In genomic region chr1:89786628-89787214, GRCh38 we compare ENCODE assay signal across 1 cellular context.
TF ChIP-seq lines count a peak whose summit lies in the region.

No MANE protein-coding gene starts in this region.

TF ChIP-seq in K562, 482 proteins besides CTCF, POLR2A, EP300 and RAD21 (continued from another document):
- TF ChIP-seq E4F1 (CRISPR knock-in tag; IDR thresholded peaks at IDR 0.05; ENCODE audit: borderline replicate concordance) (no peak), KDM1A (IDR thresholded peaks at IDR 0.05) (0 out of 4 replicates have a peak, but pooled peaks of 1 of the 2 experiments have one; percentile 18), TEAD4 (IDR thresholded peaks at IDR 0.05; ENCODE audit: low read length) (peak; percentile 80), TEAD4 (CRISPR knock-in tag; IDR thresholded peaks at IDR 0.05; ENCODE audit: borderline replicate concordance) (no peak), GATA2 (CRISPR knock-in tag; IDR thresholded peaks at IDR 0.05) (peak; percentile 90), ARID1B (IDR thresholded peaks at IDR 0.05) (peak; percentile 90), KAT2B (IDR thresholded peaks at IDR 0.05; ENCODE audit: low read depth, low read length) (no peak), ZNF551 (CRISPR knock-in tag; IDR thresholded peaks at IDR 0.05) (no peak), NRF1 (conservative IDR thresholded peaks at IDR 0.05 in 1 of 2, IDR thresholded peaks at IDR 0.05 in 1 of 2) (0 out of 4 replicates have a peak, but pooled peaks of 1 of the 2 experiments have one; percentile 9), RBM14 (IDR thresholded peaks at IDR 0.05; ENCODE audit: borderline replicate concordance, insufficient read depth, low read depth, low read length) (no peak), POLR2B (IDR thresholded peaks at IDR 0.05; ENCODE audit: low read depth, partially characterized antibody) (no peak), ETV5 (CRISPR knock-in tag; IDR thresholded peaks at IDR 0.05; ENCODE audit: low read depth) (no peak; the same call in 1 of the 2 replicates), CTCFL (IDR thresholded peaks at IDR 0.05; ENCODE audit: borderline replicate concordance, insufficient read depth, low read depth, low read length, poor library complexity, severe bottlenecking) (no peak), SREBF1 (IDR thresholded peaks at IDR 0.05; ENCODE audit: borderline replicate concordance, low read depth, low read length) (no peak), SNRNP70 (optimal IDR thresholded peaks at IDR 0.05; ENCODE audit: low read depth, low read length) (no peak), MNT (conservative IDR thresholded peaks at IDR 0.05) (peak; percentile 42 to 62), SREBF2 (CRISPR knock-in tag; IDR thresholded peaks at IDR 0.05) (no peak), YY1 (IDR thresholded peaks at IDR 0.05; ENCODE audit: borderline replicate concordance in 1 of 3, control insufficient read depth in 1 of 3, extremely low read depth in 1 of 3, insufficient read depth in 3 of 3, insufficient read length in 1 of 3, insufficient replicate concordance in 2 of 3, low read depth in 1 of 3, low read length in 2 of 3) (peak; percentile 41 to 82 (median 46)), CHAMP1 (IDR thresholded peaks at IDR 0.05) (0 out of 2 replicates have a peak, but pooled peaks have one; percentile 36), CHD2 (IDR thresholded peaks at IDR 0.05; ENCODE audit: low read depth, low read length) (no peak), TCF3 (CRISPR knock-in tag; IDR thresholded peaks at IDR 0.05) (peak; percentile 93), SIX5 (IDR thresholded peaks at IDR 0.05; ENCODE audit: borderline replicate concordance in 1 of 2, insufficient read depth in 1 of 2, low read depth in 1 of 2, low read length in 2 of 2) (no peak), RAD51 (IDR thresholded peaks at IDR 0.05; ENCODE audit: borderline replicate concordance, low read depth) (no peak), TSC22D4 (tag; IDR thresholded peaks at IDR 0.05) (no peak), TRIM28 (IDR thresholded peaks at IDR 0.05) (peak; percentile 42; the same call in 1 of the 2 replicates), ZNF449 (CRISPR knock-in tag; IDR thresholded peaks at IDR 0.05) (no peak), SOX6 (IDR thresholded peaks at IDR 0.05) (peak; percentile 36; the same call in 1 of the 2 replicates), TBP (optimal IDR thresholded peaks at IDR 0.05; ENCODE audit: low read depth, low read length) (peak; percentile 41), MEIS2 (IDR thresholded peaks at IDR 0.05; ENCODE audit: partially characterized antibody) (no peak)
TF ChIP-seq in K562: peak in this region for 51.
